26 cellular contexts compared by ENCODE assay signal in the genomic region with DNA sequence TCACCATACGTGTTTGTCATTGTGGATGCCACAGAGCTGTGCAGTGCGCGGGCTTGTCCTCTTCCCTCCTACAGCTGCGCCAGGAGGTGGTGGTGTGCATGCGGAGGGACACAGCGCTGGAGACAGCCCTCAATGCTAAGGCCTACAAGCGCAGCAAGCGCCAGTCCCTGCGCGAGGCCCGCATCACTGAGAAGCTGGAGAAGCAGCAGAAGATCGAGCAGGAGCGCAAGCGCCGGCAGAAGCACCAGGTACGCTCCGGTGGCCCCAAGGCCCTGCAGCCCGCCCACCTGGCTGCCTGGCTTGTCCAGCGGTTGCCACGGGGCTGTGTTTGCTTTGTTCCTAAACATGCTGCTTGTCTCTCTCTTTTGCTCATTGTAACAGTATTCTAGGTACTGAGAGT.
"Had no signal": no experiment of that assay in that cellular context is flagged by ENCODE, and none has a peak within 500 bp of the region (broad histone marks: within the 10 kb centered on the region; RNA-seq: fewer than 3 reads in every experiment).

No MANE protein-coding gene starts in this region.

- DNase-seq: cortex of kidney; effector memory CD8-positive, alpha-beta T cell; erythroblast; esophagus squamous epithelium; foreskin melanocyte; kidney; mesenchymal stem cell; mucosa of descending colon; naive B cell; nephron progenitor cell; nucleus accumbens; sigmoid colon; stimulated activated CD4-positive, alpha-beta T cell treated with anti-CD3 and anti-CD28 coated beads, Interleukin-2, amount 100 ng/mL, for 24 hours; stimulated activated CD4-positive, alpha-beta T cell treated with anti-CD3 and anti-CD28 coated beads, Interleukin-4, amount 100 ng/mL, for 24 hours; stimulated activated naive CD8-positive, alpha-beta T cell treated with anti-CD3 and anti-CD28 coated beads, Interleukin-15, Interleukin-2, amounts not matched to agents 100 U/mL and 50 U/mL, for 24 hours; substantia nigra; testis; tibial artery had no signal

- H3K27ac ChIP-seq: esophagus squamous epithelium, prostate gland, right atrium auricular region, sigmoid colon, testis, tibial artery had no signal

- H3K27me3 ChIP-seq: esophagus squamous epithelium, right atrium auricular region, sigmoid colon, testis, tibial artery had no signal

- H3K27me3 Mint-ChIP-seq: effector memory CD8-positive, alpha-beta T cell; naive B cell; stimulated activated memory B cell treated with anti-CD40 and anti-IgM and Interleukin-4, amounts not matched to agents 10 μg/mL and 1 μg/mL and 100 μg/mL, for 72 hours; type B pancreatic cell had no signal

- ATAC-seq: effector memory CD8-positive, alpha-beta T cell; left lobe of liver; mucosa of descending colon; stimulated activated memory B cell treated with anti-CD40 and anti-IgM and Interleukin-4, amounts not matched to agents 10 μg/mL and 1 μg/mL and 100 μg/mL, for 72 hours; stimulated activated naive CD8-positive, alpha-beta T cell treated with anti-CD3 and anti-CD28 coated beads, Interleukin-15, Interleukin-2, amounts not matched to agents 100 U/mL and 50 U/mL, for 24 hours had no signal

- H3K27ac Mint-ChIP-seq: effector memory CD8-positive, alpha-beta T cell; mesothelial cell of epicardium; nephron progenitor cell; stimulated activated memory B cell treated with anti-CD40 and anti-IgM and Interleukin-4, amounts not matched to agents 10 μg/mL and 1 μg/mL and 100 μg/mL, for 72 hours; type B pancreatic cell had no signal

- H3K4me3 Mint-ChIP-seq: effector memory CD8-positive, alpha-beta T cell; mesothelial cell of epicardium; naive B cell; nephron progenitor cell; stimulated activated memory B cell treated with anti-CD40 and anti-IgM and Interleukin-4, amounts not matched to agents 10 μg/mL and 1 μg/mL and 100 μg/mL, for 72 hours; type B pancreatic cell had no signal

- H3K9me3 Mint-ChIP-seq: effector memory CD8-positive, alpha-beta T cell; mesothelial cell of epicardium; naive B cell; nephron progenitor cell; stimulated activated memory B cell treated with anti-CD40 and anti-IgM and Interleukin-4, amounts not matched to agents 10 μg/mL and 1 μg/mL and 100 μg/mL, for 72 hours; type B pancreatic cell had no signal

- H3K9me3 ChIP-seq: esophagus squamous epithelium, mucosa of descending colon, prostate gland, right atrium auricular region, sigmoid colon, testis, tibial artery had no signal

- H3K4me1 Mint-ChIP-seq: mesothelial cell of epicardium; naive B cell; nephron progenitor cell; stimulated activated memory B cell treated with anti-CD40 and anti-IgM and Interleukin-4, amounts not matched to agents 10 μg/mL and 1 μg/mL and 100 μg/mL, for 72 hours had no signal

- H3K4me3 ChIP-seq: esophagus squamous epithelium, lung, mucosa of descending colon, prostate gland, right atrium auricular region, sigmoid colon, testis, tibial artery had no signal

- H3K4me1 ChIP-seq: esophagus squamous epithelium, prostate gland, right atrium auricular region, sigmoid colon, testis, tibial artery had no signal

- FAIRE-seq: endometrium, kidney had no signal
